Comparison of ENCODE assay signal across 1 cellular context in the genomic region with DNA sequence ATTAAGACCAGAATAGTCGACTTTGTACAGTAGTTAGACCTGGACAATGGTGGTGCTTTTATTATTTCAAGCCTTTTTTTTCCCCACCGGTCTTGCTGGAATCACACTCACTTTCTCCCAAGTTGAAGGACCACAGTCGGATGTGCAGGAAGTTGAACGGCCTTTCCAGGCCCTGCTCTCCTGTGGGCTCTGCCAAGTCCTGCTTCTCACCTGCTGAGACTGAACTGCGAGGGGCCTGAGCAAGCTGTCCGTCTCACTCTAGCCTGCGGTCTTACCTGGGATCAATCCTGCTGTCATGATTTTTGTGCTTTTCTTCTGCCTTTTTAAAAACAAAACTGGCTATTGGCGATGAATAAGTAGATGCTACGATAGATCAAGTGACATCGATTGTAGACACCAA.
TF ChIP-seq lines count a peak whose summit lies in the region.

No MANE protein-coding gene starts in this region.

TF ChIP-seq in HepG2, 621 proteins besides CTCF, POLR2A, EP300 and RAD21:
- TF ChIP-seq GABPA (IDR thresholded peaks at IDR 0.05; ENCODE audit: low read depth, low read length) = no peak
- 0 out of 2 replicates have a peak, but pooled peaks have one; percentile 23 for TF ChIP-seq GABPA (CRISPR knock-in tag; IDR thresholded peaks at IDR 0.05; ENCODE audit: low read depth)
- TF ChIP-seq KDM4B (CRISPR knock-in tag; IDR thresholded peaks at IDR 0.05) = no peak
